In the genomic region with DNA sequence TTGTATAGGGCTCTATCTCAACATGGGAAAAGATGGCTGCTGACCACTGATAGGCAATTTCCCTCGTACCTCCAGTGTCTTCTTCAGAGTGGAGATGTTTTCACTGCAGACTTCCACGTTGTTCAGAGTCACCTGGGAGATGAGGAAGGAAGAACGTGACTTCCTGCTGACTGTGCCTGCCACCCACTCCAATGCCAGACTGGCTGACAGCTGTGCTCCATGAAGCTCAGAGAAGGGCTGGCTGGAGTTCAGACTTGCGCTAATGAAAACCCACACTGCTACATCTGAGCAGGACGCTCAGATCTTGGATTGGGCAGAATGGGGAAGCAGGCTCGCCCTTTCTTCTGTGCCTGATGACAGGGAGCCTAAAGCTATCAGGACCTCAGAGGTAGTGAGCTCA, we compare ENCODE assay signal across 19 cellular contexts. TPM values are rescaled to one million over a fixed set of nuclear protein-coding genes. Genes with fewer than 3 reads are reported as not detected.
DNase-seq lines count a peak whose midpoint lies in the region; ATAC-seq and TF ChIP-seq lines count a peak whose summit lies in the region.
"Had no signal": no experiment of that assay in that cellular context is flagged by ENCODE, and none has a peak within 500 bp of the region (broad histone marks: within the 10 kb centered on the region; RNA-seq: fewer than 3 reads in every experiment).

No MANE protein-coding gene starts in this region.

- no peak overlapping the region for H3K27ac ChIP-seq in heart right ventricle
- no peak overlapping the region for H3K27ac ChIP-seq in right cardiac atrium (ENCODE audit: low read length)
- no peak overlapping the region for H3K27ac ChIP-seq in neuronal stem cell (replicated peaks; ENCODE audit: low read length)
- no peak overlapping the region for H3K27ac ChIP-seq in PC-9
- H3K27ac ChIP-seq: A549, brain microvascular endothelial cell, C4-2B, prostate gland had no signal

- CTCF ChIA-PET in PC-9 (lab: Charles Lee): no interaction called here

- no peak overlapping the region for H3K4me2 ChIP-seq in neuronal stem cell (ENCODE audit: insufficient read depth, low read length, poor library complexity, severe bottlenecking)
- H3K4me2 ChIP-seq in PC-9: no peak overlapping the region
- H3K4me2 ChIP-seq: A549 had no signal

- peaks cover 36% of the 10 kb centered on the region for H3K36me3 Mint-ChIP-seq in T-helper 2 cell treated with Interferon-gamma antibody and Interleukin-4, amounts not matched to agents 5 μg/mL and 100 μg/mL, for 36 hours (ENCODE audit: low read depth)

- H3F3A ChIP-seq in PC-9 (ENCODE audit: insufficient read depth, low read depth): peaks cover 29% of the 10 kb centered on the region

- H3K9me3 ChIP-seq in heart right ventricle: no peaks in the 10 kb centered on the region
- no peaks in the 10 kb centered on the region for H3K9me3 ChIP-seq in right cardiac atrium (ENCODE audit: control insufficient read depth, low read length)
- no peaks in the 10 kb centered on the region for H3K9me3 ChIP-seq in neuronal stem cell (replicated peaks in 1 of 2; ENCODE audit: control insufficient read depth in 2 of 2, insufficient read depth in 1 of 2, low read depth in 1 of 2, low read length in 2 of 2)
- no peaks in the 10 kb centered on the region for H3K9me3 ChIP-seq in PC-9 (ENCODE audit: insufficient read depth, low read depth)
- H3K9me3 ChIP-seq: A549, prostate gland had no signal

- peaks cover 0 to 100% (median 44%) of the 10 kb centered on the region in 9 donors for H3K36me3 ChIP-seq in heart right ventricle
- peaks cover 11 to 60% of the 10 kb centered on the region in 2 donors for H3K36me3 ChIP-seq in neuronal stem cell (replicated peaks in 1 of 2; ENCODE audit: control insufficient read depth in 2 of 2, insufficient read depth in 2 of 2, low read length in 2 of 2)
- H3K36me3 ChIP-seq in PC-9 (ENCODE audit: low read depth): 0 out of 2 replicates have a peak, but pooled peaks cover 10% of the 10 kb centered on the region
- H3K36me3 ChIP-seq: prostate gland had no signal

- H3K4me3 ChIP-seq in heart right ventricle (no peak overlapping the region), right cardiac atrium (ENCODE audit: low read length) (no peak overlapping the region), neuronal stem cell (ENCODE audit: low read length in 2 of 2) (no peak overlapping the region), PC-9 (no peak overlapping the region)
- H3K4me3 ChIP-seq: A549, lung, prostate gland had no signal

- no peak overlapping the region for H3K14ac ChIP-seq in neuronal stem cell (ENCODE audit: low read length)

- DNase-seq in heart right ventricle (no peak), right cardiac atrium (no peak), cerebellar cortex (ENCODE audit: low spot score) (peak; percentile 79), neuronal stem cell (ENCODE audit: low spot score) (no peak), 8988T (no peak), PC-9 (no peak)
- no peak for DNase-seq in T-helper 2 cell treated with Interferon-gamma antibody and Interleukin-4, amounts not matched to agents 5 μg/mL and 100 μg/mL, for 36 hours (ENCODE audit: low spot score)
- DNase-seq: activated CD4-positive, alpha-beta T cell treated with anti-CD3 and anti-CD28 coated beads for 1 hour; brain microvascular endothelial cell; erythroblast; MM.1S; naive B cell; NCI-H1930; T-helper 9 cell had no signal

- no peak overlapping the region for H4K91ac ChIP-seq in neuronal stem cell (ENCODE audit: low read depth, low read length, poor library complexity)

- H2BK5ac ChIP-seq in neuronal stem cell (ENCODE audit: low read length): no peak overlapping the region

- H3K9me3 Mint-ChIP-seq in T-helper 2 cell treated with Interferon-gamma antibody and Interleukin-4, amounts not matched to agents 5 μg/mL and 100 μg/mL, for 36 hours: no peaks in the 10 kb centered on the region
- H3K9me3 Mint-ChIP-seq: naive B cell had no signal

- H3K27me3 ChIP-seq in heart right ventricle (no peaks in the 10 kb centered on the region), right cardiac atrium (ENCODE audit: control insufficient read depth, insufficient read depth) (no peaks in the 10 kb centered on the region), neuronal stem cell (ENCODE audit: control insufficient read depth in 3 of 3, insufficient read depth in 3 of 3, low read depth in 1 of 3, low read length in 3 of 3) (no peaks in the 10 kb centered on the region), PC-9 (ENCODE audit: insufficient read depth, low read depth) (no peaks in the 10 kb centered on the region)
- H3K27me3 ChIP-seq: brain microvascular endothelial cell had no signal

- no peak overlapping the region for H3K4me3 Mint-ChIP-seq in T-helper 2 cell treated with Interferon-gamma antibody and Interleukin-4, amounts not matched to agents 5 μg/mL and 100 μg/mL, for 36 hours
- H3K4me3 Mint-ChIP-seq: naive B cell had no signal

- H3K18ac ChIP-seq in neuronal stem cell (ENCODE audit: low read length): no peak overlapping the region

- no peak overlapping the region for H3K4ac ChIP-seq in neuronal stem cell (ENCODE audit: low read length)

- no peak overlapping the region for H2AK5ac ChIP-seq in neuronal stem cell (ENCODE audit: low read depth, low read length)

- POLR2A ChIA-PET in PC-9 (lab: Charles Lee; ENCODE audit: unreplicated experiment): interaction anchor here (0.6 kb wide), 1 partner anchor 104 kb away, joined by 4 read pairs; no protein-coding TSS in a partner anchor

- no peaks in the 10 kb centered on the region for H4K20me1 ChIP-seq in PC-9 (ENCODE audit: insufficient read depth)

- no peaks in the 10 kb centered on the region for H3K79me2 ChIP-seq in PC-9 (ENCODE audit: low read depth)

- no TSS peak for BruUV-seq in PC-9 (replicated peaks; lab: Mats Ljungman, UMichigan)

- H3K79me1 ChIP-seq in neuronal stem cell (ENCODE audit: low read depth, low read length): peaks cover 1% of the 10 kb centered on the region

- peak overlapping the region; percentile 4 for H3K9ac ChIP-seq in neuronal stem cell (ENCODE audit: low read depth, low read length, poor library complexity)

- no peak overlapping the region for H2BK120ac ChIP-seq in neuronal stem cell (ENCODE audit: low read depth, low read length)

- H3K23ac ChIP-seq in neuronal stem cell (ENCODE audit: low read depth, low read length, poor library complexity): no peak overlapping the region

- TF ChIP-seq CTCF in heart right ventricle (IDR thresholded peaks at IDR 0.05) (no peak), PC-9 (conservative IDR thresholded peaks at IDR 0.05) (no peak)

- peak in 5 of 8 donors; percentile 34 to 78 (median 52) for ATAC-seq in heart right ventricle
- no peak for ATAC-seq in right cardiac atrium
- ATAC-seq in GM21825 (IDR thresholded peaks at IDR 0.05; ENCODE audit: unreplicated experiment): no peak
- ATAC-seq: A549 had no signal

- no peaks in the 10 kb centered on the region for H3K27me3 Mint-ChIP-seq in T-helper 2 cell treated with Interferon-gamma antibody and Interleukin-4, amounts not matched to agents 5 μg/mL and 100 μg/mL, for 36 hours (ENCODE audit: low read depth)
- H3K27me3 Mint-ChIP-seq: naive B cell had no signal

- intact Hi-C loops in heart right ventricle (cut with DNase I): loop anchor here in 1 of 10 donors (10.0 kb wide), 1 partner anchor 125 kb away; no protein-coding TSS in a partner anchor
- intact Hi-C loops in right cardiac atrium (cut with DNase I): no loop called here
- intact Hi-C loops in PC-9 (cut with micrococcal nuclease; ENCODE audit: unreplicated experiment): no loop called here

- WGBS in heart right ventricle, 2 donors: 67 to 68% methylated on average over 6 of the region's 6 CpGs
- WGBS in right cardiac atrium: 61% methylated on average over 6 of the region's 6 CpGs
- WGBS in neuronal stem cell (ENCODE audit: extremely low coverage in 2 of 2, insufficient read length in 2 of 2, insufficient replicate concordance in 1 of 2), 2 donors: no CpG with 5 or more reads among the region's 6 CpGs

- peaks cover 8% of the 10 kb centered on the region for H3K4me1 Mint-ChIP-seq in T-helper 2 cell treated with Interferon-gamma antibody and Interleukin-4, amounts not matched to agents 5 μg/mL and 100 μg/mL, for 36 hours (ENCODE audit: low read depth)
- H3K4me1 Mint-ChIP-seq: naive B cell had no signal

- no peak overlapping the region for H2BK15ac ChIP-seq in neuronal stem cell (ENCODE audit: low read length)

- peaks cover 0 to 15% (median 8%) of the 10 kb centered on the region in 9 donors for H3K4me1 ChIP-seq in heart right ventricle
- peaks cover 5% of the 10 kb centered on the region for H3K4me1 ChIP-seq in right cardiac atrium (ENCODE audit: control insufficient read depth, insufficient read depth, low read length)
- H3K4me1 ChIP-seq in neuronal stem cell (ENCODE audit: control insufficient read depth in 2 of 2, insufficient read depth in 1 of 2, low read depth in 1 of 2, low read length in 2 of 2): no peaks in the 10 kb centered on the region
- peaks cover 18% of the 10 kb centered on the region for H3K4me1 ChIP-seq in PC-9 (replicated peaks; ENCODE audit: insufficient read depth)
- H3K4me1 ChIP-seq: A549, prostate gland had no signal

- H3K9me2 ChIP-seq in PC-9 (ENCODE audit: insufficient read depth): no peaks in the 10 kb centered on the region

- H3K27ac Mint-ChIP-seq in T-helper 2 cell treated with Interferon-gamma antibody and Interleukin-4, amounts not matched to agents 5 μg/mL and 100 μg/mL, for 36 hours: no peak overlapping the region

- H2AFZ ChIP-seq in neuronal stem cell (ENCODE audit: low read length) (no peak overlapping the region), PC-9 (no peak overlapping the region)

- H4K8ac ChIP-seq in neuronal stem cell (ENCODE audit: low read depth, low read length): no peak overlapping the region

- H2BK12ac ChIP-seq in neuronal stem cell (ENCODE audit: low read length): no peak overlapping the region

RNA-seq across cellular contexts. Expression of a gene that starts 33.1 kb away (rescaled TPM):
- total RNA-seq in heart right ventricle (10 to 100 TPM; 33.3 to 56.8 (median 40.7) TPM), right cardiac atrium (10 to 100 TPM; 30.7 to 40.8 (median 37.3) TPM), PC-9 (2021) (54.2 and 61.1 TPM in 2 replicates)
- polyA plus RNA-seq in heart right ventricle (10 to 100 TPM; 29.3 to 32.7 TPM), right cardiac atrium (29.2 TPM)
- polyA plus RNA-seq in neuronal stem cell (2013, experiment 1 of 2): 30.7 TPM
- polyA plus RNA-seq in neuronal stem cell (2013, experiment 2 of 2): 29.9 TPM

RNA-seq across cellular contexts. Expression of a gene that starts 33.4 kb away (rescaled TPM):
- total RNA-seq in heart right ventricle (100 to 1,000 TPM; 121 to 188 (median 163) TPM), right cardiac atrium (100 to 1,000 TPM; 138 to 154 (median 144) TPM), PC-9 (2021) (326 and 339 TPM in 2 replicates)
- polyA plus RNA-seq in heart right ventricle (10 to 100 TPM; 45.4 to 71.4 TPM), right cardiac atrium (67.5 TPM)
- polyA plus RNA-seq in neuronal stem cell (2013, experiment 1 of 2): 133 TPM
- 130 TPM for polyA plus RNA-seq in neuronal stem cell (2013, experiment 2 of 2)

RNA-seq across cellular contexts. Expression of a gene that starts 35.9 kb away (rescaled TPM):
- total RNA-seq in heart right ventricle (10 to 100 TPM in 2 of 10 donors, 1 to 10 TPM in 8; 6.5 to 12.6 (median 9.0) TPM), right cardiac atrium (10 to 100 TPM; 10.4 to 12.3 (median 11.7) TPM), PC-9 (2021) (17.0 and 19.3 TPM in 2 replicates)
- polyA plus RNA-seq in heart right ventricle (10 to 100 TPM in 1 of 2 donors, 1 to 10 TPM in 1; 6.3 to 15.4 TPM), right cardiac atrium (8.3 TPM)
- polyA plus RNA-seq in neuronal stem cell (2013, experiment 1 of 2): 2.1 TPM
- 2.4 TPM for polyA plus RNA-seq in neuronal stem cell (2013, experiment 2 of 2)

RNA-seq across cellular contexts. Expression of a gene that starts 51.4 kb away (rescaled TPM):
- 10 to 100 TPM; 15.1 to 37.1 (median 20.9) TPM for total RNA-seq in heart right ventricle
- 10 to 100 TPM in 1 of 2 donors, 1 to 10 TPM in 1; 8.0 to 10.8 TPM for polyA plus RNA-seq in heart right ventricle
- 10 to 100 TPM; 15.4 to 21.3 (median 19.9) TPM for total RNA-seq in right cardiac atrium
- 13.3 TPM for polyA plus RNA-seq in right cardiac atrium
- 21.9 TPM for polyA plus RNA-seq in neuronal stem cell (2013, experiment 1 of 2)
- polyA plus RNA-seq in neuronal stem cell (2013, experiment 2 of 2): 23.3 TPM
- total RNA-seq in PC-9 (2021): 9.7 and 13.7 TPM in 2 replicates

Comparison
In these comparisons a context has a peak if more than half of its experiments do, and no peak if none do; other contexts are left out.
1. ATAC-seq: peak in heart right ventricle (5 of 8); none in right cardiac atrium (0 of 2) and GM21825 (single experiment).